Comparison of ENCODE assay signal across 13 cellular contexts in the genomic region with DNA sequence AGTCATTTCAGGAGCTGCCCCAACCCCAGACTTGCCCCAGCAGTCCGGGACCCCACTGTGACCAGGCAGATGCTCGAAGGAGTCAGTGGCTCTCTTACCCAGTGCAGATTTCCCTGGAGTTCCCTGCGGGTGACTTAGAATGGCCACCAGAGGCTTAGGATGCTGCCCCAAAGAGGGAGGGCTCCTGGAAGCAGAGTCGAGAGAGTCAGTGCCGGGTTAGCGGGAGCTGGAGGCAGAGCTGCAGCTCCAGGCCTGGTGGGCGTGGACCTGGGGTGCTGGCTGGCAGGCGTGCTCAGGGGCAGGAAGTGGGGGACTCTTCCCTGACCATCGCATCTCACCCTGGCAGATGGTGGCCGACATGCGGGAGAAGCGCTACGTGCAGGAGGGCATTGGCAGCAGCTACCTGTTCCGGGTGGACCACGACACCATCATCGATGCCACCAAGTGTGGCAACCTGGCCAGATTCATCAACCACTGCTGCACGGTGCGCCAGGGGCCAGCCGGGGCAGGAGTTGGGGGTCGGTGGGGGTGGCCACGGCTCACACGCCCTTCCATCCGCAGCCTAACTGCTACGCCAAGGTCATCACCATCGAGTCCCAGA.
"Had no signal": no experiment of that assay in that cellular context is flagged by ENCODE, and none has a peak within 500 bp of the region (broad histone marks: within the 10 kb centered on the region; RNA-seq: fewer than 3 reads in every experiment).

No MANE protein-coding gene starts in this region.

- H3K4me2 ChIP-seq: neural progenitor cell had no signal

- H2AFZ ChIP-seq: neural progenitor cell, parathyroid adenoma had no signal

- H3K79me2 ChIP-seq: parathyroid adenoma had no signal

- H3K36me3 ChIP-seq: neural progenitor cell had no signal

- H3K4me3 ChIP-seq: gastrocnemius medialis, lower lobe of right lung, neural progenitor cell had no signal

- H3K4me1 ChIP-seq: neural progenitor cell had no signal

- H3K9me3 ChIP-seq: gastrocnemius medialis, lower lobe of right lung had no signal

- H3K9ac ChIP-seq: neural progenitor cell, parathyroid adenoma had no signal

- H3K27me3 ChIP-seq: brain microvascular endothelial cell, gastrocnemius medialis, neural progenitor cell had no signal

- H3K27ac ChIP-seq: brain microvascular endothelial cell, gastrocnemius medialis, lower lobe of right lung, neural progenitor cell, parathyroid adenoma had no signal

- DNase-seq: activated CD4-positive, alpha-beta T cell treated with anti-CD3 and anti-CD28 coated beads, Interleukin-2, amount 10 ng/mL, durations not matched to agents 7 days and 5 days; activated gamma-delta T cell treated with Interleukin-2 at 50 U/mL for 16 hours; activated naive CD8-positive, alpha-beta T cell treated with anti-CD3 and anti-CD28 coated beads, Interleukin-2, amount 10 ng/mL, durations not matched to agents 7 days and 5 days; brain microvascular endothelial cell; cerebellar nuclear complex; left cardiac atrium; lower lobe of right lung; naive B cell; trophoblast cell had no signal

- ATAC-seq: gastrocnemius medialis; left cardiac atrium; lower lobe of right lung; stimulated activated memory B cell treated with anti-CD40 and anti-IgM and Interleukin-4, amounts not matched to agents 10 μg/mL and 1 μg/mL and 100 μg/mL, for 72 hours had no signal
